In the genomic region with DNA sequence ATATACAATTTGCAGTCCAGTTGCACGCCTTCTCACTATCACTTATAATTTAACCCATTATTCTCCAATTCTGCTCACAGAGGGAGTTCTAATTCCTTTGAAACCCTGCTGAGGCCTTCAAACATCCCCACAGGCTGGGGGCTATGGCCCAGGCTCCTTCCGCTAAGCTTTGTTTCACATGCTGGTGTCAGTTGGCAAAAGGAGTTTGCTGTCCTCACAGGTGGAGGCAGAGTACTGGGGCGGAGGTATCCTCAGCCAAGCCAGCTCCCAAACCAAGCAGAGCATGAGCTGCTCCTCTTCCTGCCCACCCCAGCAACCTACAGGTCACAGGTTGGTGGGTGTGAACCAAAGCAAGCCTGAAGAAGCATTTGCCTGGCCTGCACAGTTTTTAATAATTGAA, we compare ENCODE assay signal across 19 cellular contexts. TPM values are rescaled to one million over a fixed set of nuclear protein-coding genes. Genes with fewer than 3 reads are reported as not detected.
DNase-seq lines count a peak whose midpoint lies in the region; FAIRE-seq and TF ChIP-seq lines count a peak whose summit lies in the region.
"Had no signal": no experiment of that assay in that cellular context is flagged by ENCODE, and none has a peak within 500 bp of the region (broad histone marks: within the 10 kb centered on the region; RNA-seq: fewer than 3 reads in every experiment).

No MANE protein-coding gene starts in this region.

- H3K27ac ChIP-seq in H9 (ENCODE audit: insufficient read length, low read depth, low read length), result no peak overlapping the region
- no peak overlapping the region for H3K27ac ChIP-seq in H1 (ENCODE audit: low read depth, low read length)
- no peak overlapping the region for H3K27ac ChIP-seq in neuronal stem cell (replicated peaks; ENCODE audit: low read length)
- H3K27ac ChIP-seq in thyroid gland, result no peak overlapping the region
- peak overlapping the region in 1 of 4 donors; percentile 20 for H3K27ac ChIP-seq in sigmoid colon

- H3K56ac ChIP-seq in H9 (ENCODE audit: insufficient read length, low read depth, low read length) (no peak overlapping the region), H1 (replicated peaks; ENCODE audit: insufficient read length, low read depth, low read length) (no peak overlapping the region)

- CTCF ChIA-PET in H1 (lab: Charles Lee; ENCODE audit: partially characterized antibody), result interaction anchor here (1.4 kb wide), 1 partner anchor 21 kb away, joined by 4 read pairs; the partner anchor contains the start of gene BTC

- H3K79me1 ChIP-seq in H9 (ENCODE audit: insufficient read depth, low read depth, low read length, poor library complexity, severe bottlenecking) (no peaks in the 10 kb centered on the region), H1 (ENCODE audit: low read depth, low read length) (no peaks in the 10 kb centered on the region), neuronal stem cell (ENCODE audit: low read depth, low read length) (no peaks in the 10 kb centered on the region)

- H3K27ac Mint-ChIP-seq in H9, result no peak overlapping the region
- H3K27ac Mint-ChIP-seq: CD4-positive, alpha-beta memory T cell had no signal

- FAIRE-seq in H1 (lab: Jason Lieb, UNC), result no peak
- FAIRE-seq: GM12891, GM18507 had no signal

- H2BK20ac ChIP-seq in H9 (ENCODE audit: low read depth, low read length, poor library complexity, severe bottlenecking) (no peak overlapping the region), H1 (ENCODE audit: low read length) (no peak overlapping the region)

- no peaks in the 10 kb centered on the region for H3K36me3 Mint-ChIP-seq in H9 (ENCODE audit: insufficient read depth in 1 of 3, low read depth in 3 of 3)
- H3K36me3 Mint-ChIP-seq: CD4-positive, alpha-beta memory T cell had no signal

- no peak overlapping the region for H3K4me3 ChIP-seq in H1 (ENCODE audit: extremely low read depth in 1 of 4, insufficient read depth in 2 of 4, low read depth in 3 of 4, low read length in 4 of 4)
- no peak overlapping the region for H3K4me3 ChIP-seq in neuronal stem cell (ENCODE audit: low read length in 2 of 2)
- H3K4me3 ChIP-seq in thyroid gland (replicated peaks in 1 of 3), result no peak overlapping the region
- H3K4me3 ChIP-seq in sigmoid colon, result no peak overlapping the region

- no peak overlapping the region for H3K14ac ChIP-seq in H9 (ENCODE audit: insufficient read depth, low read length)
- no peak overlapping the region for H3K14ac ChIP-seq in H1 (ENCODE audit: insufficient read length)
- no peak overlapping the region for H3K14ac ChIP-seq in neuronal stem cell (ENCODE audit: low read length)

- H2AK5ac ChIP-seq in H9 (ENCODE audit: insufficient read length, low read length) (no peak overlapping the region), H1 (ENCODE audit: low read depth, low read length) (no peak overlapping the region), neuronal stem cell (ENCODE audit: low read depth, low read length) (no peak overlapping the region)

- no peak overlapping the region for H3K4ac ChIP-seq in H9 (ENCODE audit: low read depth, low read length)
- H3K4ac ChIP-seq in H1 (replicated peaks; ENCODE audit: insufficient read length, low read depth, low read length), result no peak overlapping the region
- H3K4ac ChIP-seq in neuronal stem cell (ENCODE audit: low read length), result no peak overlapping the region

- WGBS in H9 (ENCODE audit: extremely low coverage, insufficient read length, low lambda C conversion rate), result no CpG with 5 or more reads among the region's 3 CpGs
- WGBS in H1 (ENCODE audit: extremely low coverage in 1 of 2, insufficient coverage in 1 of 2, insufficient read length in 1 of 2, insufficient replicate concordance in 2 of 2, low coverage in 1 of 2, low lambda C conversion rate in 2 of 2, missing lambda C conversion rate in 1 of 2), 2 experiments, result 93% methylated on average over 3 of the region's 3 CpGs; no CpG with 5 or more reads in 1 of the 2 experiments
- no CpG with 5 or more reads among the region's 3 CpGs for WGBS in neuronal stem cell (ENCODE audit: extremely low coverage in 2 of 2, insufficient read length in 2 of 2, insufficient replicate concordance in 1 of 2), 2 donors
- 85 to 95% methylated on average over 3 of the region's 3 CpGs for WGBS in thyroid gland, 2 donors
- WGBS in sigmoid colon, 2 donors, result 88 to 89% methylated on average over 3 of the region's 3 CpGs

- DNase-seq in H9, result peak; percentile 40
- no peak for DNase-seq in H1 (ENCODE audit: low read depth in 1 of 2, low spot score in 2 of 2)
- DNase-seq in iPS-NIHi7 (ENCODE audit: extremely low spot score), result peak; percentile 23
- DNase-seq in neuronal stem cell (ENCODE audit: low spot score), result no peak
- DNase-seq in Kasumi-1 (lab: John Stamatoyannopoulos, UW), result no peak
- DNase-seq in thyroid gland, result no peak
- DNase-seq in sigmoid colon, result no peak
- DNase-seq: C1 segment of cervical spinal cord; Calu3; CD4-positive, alpha-beta memory T cell; COR-L47; DMS79 treated with DMSO at 0.1 percent for 48 hours; GF-D8; GOT3; H7 had no signal

- no peak overlapping the region for H4K91ac ChIP-seq in H9 (ENCODE audit: insufficient read length, low read depth, low read length)
- no peak overlapping the region for H4K91ac ChIP-seq in H1 (replicated peaks; ENCODE audit: insufficient read length, low read length)
- H4K91ac ChIP-seq in neuronal stem cell (ENCODE audit: low read depth, low read length, poor library complexity), result no peak overlapping the region

- H4K8ac ChIP-seq in H9 (replicated peaks; ENCODE audit: insufficient read length, low read depth, low read length), result no peak overlapping the region
- H4K8ac ChIP-seq in H1 (ENCODE audit: extremely low read depth, insufficient read depth, low read length), result no peak overlapping the region
- H4K8ac ChIP-seq in neuronal stem cell (ENCODE audit: low read depth, low read length), result no peak overlapping the region

- H4K20me1 ChIP-seq in H9 (ENCODE audit: control insufficient read depth, insufficient read depth, insufficient read length), result no peaks in the 10 kb centered on the region
- no peaks in the 10 kb centered on the region for H4K20me1 ChIP-seq in H1 (replicated peaks in 1 of 2; ENCODE audit: control insufficient read depth in 1 of 2, insufficient read depth in 2 of 2, low read length in 2 of 2)

- H3K23ac ChIP-seq in H9 (ENCODE audit: insufficient read length, low read depth, low read length) (no peak overlapping the region), H1 (ENCODE audit: insufficient read length) (no peak overlapping the region), neuronal stem cell (ENCODE audit: low read depth, low read length, poor library complexity) (no peak overlapping the region)

- no peaks in the 10 kb centered on the region for H3K4me1 ChIP-seq in H9 (ENCODE audit: insufficient read depth, low read length)
- peaks cover 0 to 4% (median 0%) of the 10 kb centered on the region in 4 experiments; a peak in 2 of 7 replicates for H3K4me1 ChIP-seq in H1 (replicated peaks in 1 of 4; ENCODE audit: control insufficient read depth in 3 of 4, insufficient read depth in 4 of 4, low read length in 3 of 4)
- peaks cover 0 to 6% of the 10 kb centered on the region in 2 donors for H3K4me1 ChIP-seq in neuronal stem cell (ENCODE audit: control insufficient read depth in 2 of 2, insufficient read depth in 1 of 2, low read depth in 1 of 2, low read length in 2 of 2)
- peaks cover 8 to 10% of the 10 kb centered on the region in 2 donors for H3K4me1 ChIP-seq in thyroid gland
- H3K4me1 ChIP-seq in sigmoid colon, result peaks cover 0 to 44% (median 21%) of the 10 kb centered on the region in 4 donors

- no peaks in the 10 kb centered on the region for H3K36me3 ChIP-seq in H1 (ENCODE audit: control insufficient read depth in 2 of 4, insufficient read depth in 4 of 4, low read length in 3 of 4)
- no peaks in the 10 kb centered on the region for H3K36me3 ChIP-seq in neuronal stem cell (replicated peaks in 1 of 2; ENCODE audit: control insufficient read depth in 2 of 2, insufficient read depth in 2 of 2, low read length in 2 of 2)
- no peaks in the 10 kb centered on the region for H3K36me3 ChIP-seq in thyroid gland
- no peaks in the 10 kb centered on the region for H3K36me3 ChIP-seq in sigmoid colon

- intact Hi-C loops in thyroid gland (cut with DNase I) (no loop called here), sigmoid colon (cut with DNase I) (no loop called here)

- H3K79me2 ChIP-seq in H9 (ENCODE audit: insufficient read depth, low read length) (no peaks in the 10 kb centered on the region), H1 (ENCODE audit: control insufficient read depth in 1 of 2, insufficient read depth in 2 of 2, low read length in 2 of 2) (no peaks in the 10 kb centered on the region)

- no peak overlapping the region for H2BK15ac ChIP-seq in H9 (ENCODE audit: low read depth, low read length)
- no peak overlapping the region for H2BK15ac ChIP-seq in H1 (ENCODE audit: low read length)
- peak overlapping the region; percentile 77 for H2BK15ac ChIP-seq in neuronal stem cell (ENCODE audit: low read length)

- H3K9ac ChIP-seq in H9 (ENCODE audit: extremely low read depth, insufficient read length, low read length) (no peak overlapping the region), H1 (replicated peaks in 1 of 4; ENCODE audit: extremely low read depth in 1 of 4, low read depth in 3 of 4, low read length in 3 of 4) (no peak overlapping the region), neuronal stem cell (ENCODE audit: low read depth, low read length, poor library complexity) (no peak overlapping the region)

- H4K5ac ChIP-seq in H9 (ENCODE audit: insufficient read length, low read depth, low read length), result no peak overlapping the region
- H4K5ac ChIP-seq in H1 (ENCODE audit: insufficient read length, low read depth, low read length), result no peak overlapping the region

- no peaks in the 10 kb centered on the region for H3K27me3 ChIP-seq in H9 (ENCODE audit: insufficient read depth, low read length)
- no peaks in the 10 kb centered on the region for H3K27me3 ChIP-seq in H1 (replicated peaks in 1 of 4; ENCODE audit: control insufficient read depth in 3 of 4, extremely low read depth in 1 of 4, insufficient read depth in 3 of 4, low read length in 3 of 4)
- no peaks in the 10 kb centered on the region for H3K27me3 ChIP-seq in neuronal stem cell (ENCODE audit: control insufficient read depth in 3 of 3, insufficient read depth in 3 of 3, low read depth in 1 of 3, low read length in 3 of 3)
- H3K27me3 ChIP-seq in thyroid gland, result no peaks in the 10 kb centered on the region
- no peaks in the 10 kb centered on the region for H3K27me3 ChIP-seq in sigmoid colon

- no peaks in the 10 kb centered on the region for H3K9me3 Mint-ChIP-seq in H9

- POLR2A ChIA-PET in H1 (lab: Charles Lee; ENCODE audit: partially characterized antibody), result interaction anchor here (0.6 kb wide), 1 partner anchor 46 kb away, joined by 3 read pairs; no protein-coding TSS in a partner anchor

- TF ChIP-seq CTCF in H9 (conservative IDR thresholded peaks at IDR 0.05) (no peak), H1 (IDR thresholded peaks at IDR 0.05; ENCODE audit: control extremely low read depth in 1 of 3, insufficient read depth in 1 of 3, low read depth in 1 of 3, low read length in 3 of 3) (no peak), thyroid gland (IDR thresholded peaks at IDR 0.05) (no peak), sigmoid colon (IDR thresholded peaks at IDR 0.05) (no peak)

- TF ChIP-seq POLR2A in H1 (IDR thresholded peaks at IDR 0.05; ENCODE audit: control extremely low read depth in 1 of 2, low read depth in 2 of 2, low read length in 2 of 2), result no peak
- TF ChIP-seq POLR2A in thyroid gland (IDR thresholded peaks at IDR 0.05), result no peak
- no peak for TF ChIP-seq POLR2A in sigmoid colon (IDR thresholded peaks at IDR 0.05)

- peaks cover 3 to 4% of the 10 kb centered on the region in 2 experiments; a peak in 1 of 4 replicates for H3K4me1 Mint-ChIP-seq in H9
- H3K4me1 Mint-ChIP-seq: CD4-positive, alpha-beta memory T cell had no signal

- no peaks in the 10 kb centered on the region for H3K27me3 Mint-ChIP-seq in H9 (ENCODE audit: low read depth)
- H3K27me3 Mint-ChIP-seq: CD4-positive, alpha-beta memory T cell had no signal

- H3K9me3 ChIP-seq in H9 (ENCODE audit: control insufficient read depth, low read depth, low read length) (no peaks in the 10 kb centered on the region), H1 (ENCODE audit: insufficient read depth in 2 of 2, low read depth in 1 of 2, low read length in 1 of 2) (no peaks in the 10 kb centered on the region), neuronal stem cell (replicated peaks in 1 of 2; ENCODE audit: control insufficient read depth in 2 of 2, insufficient read depth in 1 of 2, low read depth in 1 of 2, low read length in 2 of 2) (no peaks in the 10 kb centered on the region), thyroid gland (no peaks in the 10 kb centered on the region), sigmoid colon (no peaks in the 10 kb centered on the region)

- H3K23me2 ChIP-seq in H9 (ENCODE audit: insufficient read length, low read depth, low read length, poor library complexity, severe bottlenecking) (no peaks in the 10 kb centered on the region), H1 (ENCODE audit: low read depth, low read length) (no peaks in the 10 kb centered on the region)

- TF ChIP-seq EP300 in H1 (IDR thresholded peaks at IDR 0.05; ENCODE audit: borderline replicate concordance in 1 of 2, low read depth in 2 of 2, low read length in 2 of 2), result no peak
- no peak for TF ChIP-seq EP300 in sigmoid colon (IDR thresholded peaks at IDR 0.05)

- H3K4me2 ChIP-seq in H9 (ENCODE audit: insufficient read depth, insufficient read length, low read length) (no peak overlapping the region), H1 (ENCODE audit: insufficient read depth in 1 of 2, low read depth in 2 of 2, low read length in 2 of 2) (no peak overlapping the region), neuronal stem cell (ENCODE audit: insufficient read depth, low read length, poor library complexity, severe bottlenecking) (no peak overlapping the region)

- no peak for TF ChIP-seq RAD21 in H1 (IDR thresholded peaks at IDR 0.05 in 1 of 2, conservative IDR thresholded peaks at IDR 0.05 in 1 of 2; ENCODE audit: low read depth in 2 of 2, low read length in 2 of 2)

- H3K4me3 Mint-ChIP-seq in H9, result no peak overlapping the region
- H3K4me3 Mint-ChIP-seq: CD4-positive, alpha-beta memory T cell had no signal

- H2BK5ac ChIP-seq in H9 (ENCODE audit: insufficient read length, low read length) (no peak overlapping the region), H1 (ENCODE audit: low read depth, low read length) (no peak overlapping the region), neuronal stem cell (ENCODE audit: low read length) (no peak overlapping the region)

- H2BK120ac ChIP-seq in H9 (ENCODE audit: low read depth, low read length, poor library complexity, severe bottlenecking), result no peak overlapping the region
- H2BK120ac ChIP-seq in H1 (replicated peaks; ENCODE audit: low read depth, low read length), result no peak overlapping the region
- no peak overlapping the region for H2BK120ac ChIP-seq in neuronal stem cell (ENCODE audit: low read depth, low read length)

- no peak overlapping the region for H2BK12ac ChIP-seq in H9 (ENCODE audit: insufficient read length, low read depth, low read length)
- H2BK12ac ChIP-seq in H1 (ENCODE audit: low read depth, low read length), result no peak overlapping the region
- H2BK12ac ChIP-seq in neuronal stem cell (ENCODE audit: low read length), result peak overlapping the region; percentile 58

- no peak overlapping the region for H3K18ac ChIP-seq in H9 (ENCODE audit: insufficient read length, low read depth, low read length)
- H3K18ac ChIP-seq in H1 (ENCODE audit: extremely low read depth, low read length), result no peak overlapping the region
- peak overlapping the region; percentile 80 for H3K18ac ChIP-seq in neuronal stem cell (ENCODE audit: low read length)

- no peak overlapping the region for H3T11ph ChIP-seq in H9 (ENCODE audit: low read length)

- H2AFZ ChIP-seq in H9 (ENCODE audit: low read length), result no peak overlapping the region
- no peak overlapping the region for H2AFZ ChIP-seq in H1 (ENCODE audit: low read length)
- no peak overlapping the region for H2AFZ ChIP-seq in neuronal stem cell (ENCODE audit: low read length)

RNA-seq across cellular contexts. Expression of gene BTC, which starts 21.5 kb away (rescaled TPM):
- 0.07 TPM in 1 of 2 replicates, not detected in the other for total RNA-seq in H9 (2021)
- total RNA-seq in H1 (2021; fragmentation: NEBNext Ultra II Directional; extraction: Animal tissue kit (Norgen Biotek cat#: 25700)), result 0.11 TPM in 1 of 2 replicates, not detected in the other
- polyA plus RNA-seq in H1 (2011; rRNA removed), result 0.08 and 0.09 TPM in 2 replicates
- polyA plus RNA-seq in H1 (2011; cell fraction: cytosol; rRNA removed), result 0.12 TPM
- 0.04 TPM for polyA plus RNA-seq in H1 (2011; cell fraction: nucleus; rRNA removed)
- 0.05 to 0.25 TPM (median 0.11 TPM) in 3 of 4 replicates, not detected in the other for polyA plus RNA-seq in H1 (2012, experiment 1 of 2)
- not detected for polyA plus RNA-seq in H1 (2012, experiment 2 of 2)
- polyA plus RNA-seq in H1 (2013, experiment 1 of 2), result 0.10 TPM
- polyA plus RNA-seq in H1 (2013, experiment 2 of 2), result 0.17 TPM
- polyA minus RNA-seq in H1 (2011; rRNA and poly(A)+ RNA removed), result 0.05 TPM in 1 of 2 replicates, not detected in the other
- polyA minus RNA-seq in H1 (2011; cell fraction: cytosol; rRNA and poly(A)+ RNA removed), result not detected
- not detected for polyA minus RNA-seq in H1 (2011; cell fraction: nucleus; rRNA and poly(A)+ RNA removed)
- 0.39 TPM for polyA plus RNA-seq in neuronal stem cell (2013, experiment 1 of 2)
- 0.54 TPM for polyA plus RNA-seq in neuronal stem cell (2013, experiment 2 of 2)
- total RNA-seq in thyroid gland, result 1 to 10 TPM; 6.2 to 7.9 (median 7.6) TPM
- total RNA-seq in sigmoid colon, result 100 to 1,000 TPM in 1 of 4 donors, 10 to 100 TPM in 3; 42.2 to 102 (median 61.7) TPM
- polyA plus RNA-seq in sigmoid colon, result 1 to 10 TPM in 2 of 3 donors, under 1 TPM in 1; 0.69 to 4.9 (median 1.8) TPM
- total RNA-seq: CD4-positive, alpha-beta memory T cell; G401 had no signal
- polyA plus RNA-seq: BJ; CD4-positive, alpha-beta memory T cell had no signal

Comparison
In these comparisons a context has a peak if more than half of its experiments do, and no peak if none do; other contexts are left out.
1. DNase-seq: peak in H9 (single experiment) and iPS-NIHi7 (single experiment); none in H1 (0 of 2), neuronal stem cell (single experiment), Kasumi-1 (0 of 2), thyroid gland (0 of 2) and sigmoid colon (single experiment).
2. RNA of gene BTC, which starts 21.5 kb away (total RNA-seq): 42.2 to 102 TPM in sigmoid colon; 6.2 to 7.9 TPM in thyroid gland, 0.11 TPM in H1 and 0.07 TPM in H9; every median in the first group is over 4 times any median in the second.